ENCODE assay signal across 27 cellular contexts in genomic region chrX:107603433-107604159, GRCh38.
"Had no signal": no experiment of that assay in that cellular context is flagged by ENCODE, and none has a peak within 500 bp of the region (broad histone marks: within the 10 kb centered on the region; RNA-seq: fewer than 3 reads in every experiment).

No MANE protein-coding gene starts in this region.

- H3K27me3 Mint-ChIP-seq: natural killer cell treated with Interleukin-12 subunit alpha and Interleukin-12 subunit beta and Interleukin-15 and Interleukin-18, amount 100 ng/mL, for 72 hours; stimulated activated naive CD8-positive, alpha-beta T cell treated with anti-CD3 and anti-CD28 coated beads, Interleukin-15, amount 100 ng/mL, for 72 hours had no signal

- H3K4me3 ChIP-seq: coronary artery, esophagus muscularis mucosa, gastroesophageal sphincter, heart left ventricle, lower lobe of right lung, psoas muscle, smooth muscle cell, suprapubic skin, transverse colon, upper lobe of right lung, uterus had no signal

- H3K4me1 Mint-ChIP-seq: immature natural killer cell; stimulated activated naive CD8-positive, alpha-beta T cell treated with anti-CD3 and anti-CD28 coated beads, Interleukin-15, amount 100 ng/mL, for 72 hours had no signal

- H3K4me3 Mint-ChIP-seq: immature natural killer cell; natural killer cell treated with Interleukin-12 subunit alpha and Interleukin-12 subunit beta and Interleukin-15 and Interleukin-18, amount 100 ng/mL, for 72 hours; stimulated activated naive CD8-positive, alpha-beta T cell treated with anti-CD3 and anti-CD28 coated beads, Interleukin-15, amount 100 ng/mL, for 72 hours had no signal

- H3K27ac Mint-ChIP-seq: immature natural killer cell; natural killer cell treated with Interleukin-12 subunit alpha and Interleukin-12 subunit beta and Interleukin-15 and Interleukin-18, amount 100 ng/mL, for 72 hours; stimulated activated naive CD8-positive, alpha-beta T cell treated with anti-CD3 and anti-CD28 coated beads, Interleukin-15, amount 100 ng/mL, for 72 hours had no signal

- H3K36me3 Mint-ChIP-seq: natural killer cell treated with Interleukin-12 subunit alpha and Interleukin-12 subunit beta and Interleukin-15 and Interleukin-18, amount 100 ng/mL, for 72 hours had no signal

- H3K36me3 ChIP-seq: esophagus muscularis mucosa, gastroesophageal sphincter, heart left ventricle, lower lobe of right lung, suprapubic skin, transverse colon, upper lobe of right lung, uterus had no signal

- ATAC-seq: foreskin keratinocyte; gastroesophageal sphincter; left colon; lower lobe of right lung; natural killer cell treated with Interleukin-12 subunit alpha and Interleukin-12 subunit beta and Interleukin-15 and Interleukin-18, amount 100 ng/mL, for 72 hours; psoas muscle; stimulated activated naive CD8-positive, alpha-beta T cell treated with anti-CD3 and anti-CD28 coated beads, Interleukin-15, amount 100 ng/mL, for 72 hours; upper lobe of right lung had no signal

- H3K9me3 Mint-ChIP-seq: immature natural killer cell; natural killer cell treated with Interleukin-12 subunit alpha and Interleukin-12 subunit beta and Interleukin-15 and Interleukin-18, amount 100 ng/mL, for 72 hours; stimulated activated naive CD8-positive, alpha-beta T cell treated with anti-CD3 and anti-CD28 coated beads, Interleukin-15, amount 100 ng/mL, for 72 hours had no signal

- H3K27me3 ChIP-seq: esophagus muscularis mucosa, foreskin keratinocyte, gastroesophageal sphincter, suprapubic skin, transverse colon, upper lobe of right lung, uterus had no signal

- DNase-seq: dermis blood vessel endothelial cell; effector memory CD4-positive, alpha-beta T cell; foreskin keratinocyte; hypothalamus; immature natural killer cell; islet precursor cell; kidney glomerular epithelial cell; left colon; lower lobe of right lung; nucleus accumbens; psoas muscle; stimulated activated CD4-positive, alpha-beta T cell treated with anti-CD3 and anti-CD28 coated beads, Interleukin-12 subunit alpha, Interleukin-12 subunit beta, amount 100 ng/mL, for 4 hours; stimulated activated CD4-positive, alpha-beta T cell treated with anti-CD3 and anti-CD28 coated beads, Interleukin-1b, Interleukin-23, amount 100 ng/mL, for 48 hours; stimulated activated CD4-positive, alpha-beta T cell treated with anti-CD3 and anti-CD28 coated beads, Interleukin-4, amount 100 ng/mL, for 1 hour; stimulated activated CD8-positive, alpha-beta memory T cell treated with anti-CD3 and anti-CD28 coated beads, Interleukin-4, amount 100 ng/mL, for 48 hours; stimulated activated naive CD4-positive, alpha-beta T cell; stimulated activated naive CD8-positive, alpha-beta T cell treated with anti-CD3 and anti-CD28 coated beads, Interleukin-15, amount 100 ng/mL, for 72 hours; transverse colon; upper lobe of right lung; uterus had no signal
